In the genomic region with DNA sequence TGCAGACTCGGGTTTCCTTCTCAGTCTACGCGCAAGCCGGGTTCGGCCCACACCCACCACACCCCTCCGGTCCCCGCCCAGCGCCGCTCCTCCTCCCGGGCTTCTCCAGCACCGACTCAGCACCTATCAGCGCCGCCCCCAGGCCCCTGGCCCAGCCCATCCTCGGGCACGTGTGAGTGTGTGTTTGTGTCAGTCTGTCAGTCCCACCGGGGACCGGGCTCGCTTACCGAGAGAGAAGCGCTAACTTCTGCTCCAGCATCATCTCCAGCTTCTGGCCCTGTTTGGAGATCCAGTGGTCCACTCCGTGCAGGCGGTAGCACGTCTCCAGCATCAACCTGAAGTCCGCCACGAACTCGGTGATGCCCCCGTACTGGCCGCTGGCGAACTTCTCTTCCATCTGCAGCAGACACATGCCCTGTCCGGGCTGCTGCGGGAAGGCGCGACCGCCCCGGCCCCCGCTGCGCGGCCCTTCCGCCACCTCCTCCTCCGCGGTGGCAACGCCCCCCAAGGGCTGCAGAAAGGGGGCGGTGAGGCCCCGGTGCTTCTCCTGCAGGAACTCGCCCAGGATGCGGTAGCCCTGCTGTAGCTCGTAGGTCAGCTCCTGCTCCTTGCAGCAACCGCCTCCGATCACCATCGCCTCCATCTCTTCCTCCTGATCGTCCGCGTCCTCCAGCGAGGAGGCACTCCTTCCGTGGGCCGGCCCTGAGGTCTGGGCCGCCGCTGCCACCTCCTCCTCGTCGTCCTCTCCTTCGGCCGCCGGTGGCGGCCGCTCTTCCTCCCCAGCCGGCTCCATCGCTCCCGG, we compare ENCODE assay signal across 8 cellular contexts. TPM values are rescaled to one million over a fixed set of nuclear protein-coding genes. Genes with fewer than 3 reads are reported as not detected.
A peak's percentile ranks its signal among the peaks of the same experiment; 100 is the strongest.
DNase-seq lines count a peak whose midpoint lies in the region; ATAC-seq and TF ChIP-seq lines count a peak whose summit lies in the region.

No MANE protein-coding gene starts in this region.

- H3K27ac Mint-ChIP-seq in CD14-positive monocyte = peak overlapping the region; percentile 86 to 93 (median 90)
- peak overlapping the region; percentile 96 for H3K27ac Mint-ChIP-seq in activated CD4-positive, alpha-beta memory T cell treated with anti-CD3 and anti-CD28 coated beads, Interleukin-2, amount 10 ng/mL, durations not matched to agents 7 days and 5 days

- TF ChIP-seq CTCF in CD14-positive monocyte (IDR thresholded peaks at IDR 0.05) (no peak), lung (IDR thresholded peaks at IDR 0.05; ENCODE audit: control extremely low read depth, extremely low read depth) (no peak)

- peak overlapping the region; percentile 68 to 69 for H3K9ac ChIP-seq in duodenal mucosa (ENCODE audit: low read depth in 1 of 2, low read length in 2 of 2)

- DNase-seq in CD14-positive monocyte (ENCODE audit: low spot score) (peak; percentile 91), NCI-H82 treated with DMSO at 0.1 percent for 48 hours (lab: John Stamatoyannopoulos, UW; ENCODE audit: unreplicated experiment) (peak; percentile 52), lung (ENCODE audit: low spot score) (peak; percentile 92)
- DNase-seq in activated CD4-positive, alpha-beta memory T cell treated with anti-CD3 and anti-CD28 coated beads, Interleukin-2, amount 10 ng/mL, durations not matched to agents 7 days and 5 days = peak; percentile 96
- DNase-seq in stimulated activated CD4-positive, alpha-beta T cell treated with anti-CD3 and anti-CD28 coated beads, TNF-alpha, amount 100 ng/mL, for 1 hour (ENCODE audit: low read depth in 3 of 3, low spot score in 1 of 3) = peak; percentile 81 to 95 (median 86)

- H3K27me3 ChIP-seq in duodenal mucosa (ENCODE audit: control insufficient read depth in 1 of 2, insufficient read depth in 2 of 2, low read length in 2 of 2) = no peaks in the 10 kb centered on the region
- H3K27me3 ChIP-seq in lung (ENCODE audit: control insufficient read depth, insufficient read depth) = no peaks in the 10 kb centered on the region

- H3K27me3 Mint-ChIP-seq in CD14-positive monocyte (ENCODE audit: low read depth in 3 of 3) = no peaks in the 10 kb centered on the region
- H3K27me3 Mint-ChIP-seq in activated CD4-positive, alpha-beta memory T cell treated with anti-CD3 and anti-CD28 coated beads, Interleukin-2, amount 10 ng/mL, durations not matched to agents 7 days and 5 days = no peaks in the 10 kb centered on the region

- H3K9me3 ChIP-seq in duodenal mucosa (ENCODE audit: control insufficient read depth in 1 of 2, low read length in 2 of 2) (no peaks in the 10 kb centered on the region), lung (ENCODE audit: control insufficient read depth in 2 of 2, insufficient read depth in 1 of 2, low read length in 1 of 2) (no peaks in the 10 kb centered on the region)

- 0 to 1% methylated on average over 62 to 68 of the region's 68 CpGs for WGBS in lung, 2 donors

- CTCF ChIA-PET in activated CD4-positive, alpha-beta memory T cell treated with anti-CD3 and anti-CD28 coated beads, Interleukin-2, amount 10 ng/mL, durations not matched to agents 7 days and 5 days (lab: Charles Lee) = interaction anchor here (0.7 to 3.2 kb wide), 2 partner anchors 8 to 47 kb away, joined by 3 to 12 read pairs; partner anchors contain the start of gene RANBP6

- H3K4me1 ChIP-seq in duodenal mucosa (ENCODE audit: control insufficient read depth in 1 of 2, insufficient read depth in 2 of 2, low read length in 2 of 2) (peaks cover 19 to 21% of the 10 kb centered on the region in 2 donors), lung (ENCODE audit: control insufficient read depth in 2 of 2, insufficient read depth in 2 of 2, low read length in 2 of 2) (peaks cover 0 to 3% of the 10 kb centered on the region in 2 donors)

- peaks cover 9 to 16% of the 10 kb centered on the region in 2 donors for H3K36me3 Mint-ChIP-seq in CD14-positive monocyte
- peaks cover 40% of the 10 kb centered on the region for H3K36me3 Mint-ChIP-seq in activated CD4-positive, alpha-beta memory T cell treated with anti-CD3 and anti-CD28 coated beads, Interleukin-2, amount 10 ng/mL, durations not matched to agents 7 days and 5 days (ENCODE audit: low read depth)

- peaks cover 28% of the 10 kb centered on the region for H3K4me1 Mint-ChIP-seq in CD14-positive monocyte
- peaks cover 63% of the 10 kb centered on the region for H3K4me1 Mint-ChIP-seq in activated CD4-positive, alpha-beta memory T cell treated with anti-CD3 and anti-CD28 coated beads, Interleukin-2, amount 10 ng/mL, durations not matched to agents 7 days and 5 days

- H3K9me3 Mint-ChIP-seq in CD14-positive monocyte = no peaks in the 10 kb centered on the region
- H3K9me3 Mint-ChIP-seq in activated CD4-positive, alpha-beta memory T cell treated with anti-CD3 and anti-CD28 coated beads, Interleukin-2, amount 10 ng/mL, durations not matched to agents 7 days and 5 days = no peaks in the 10 kb centered on the region

- H3K4me3 ChIP-seq in duodenal mucosa (ENCODE audit: low read depth in 1 of 2, low read length in 2 of 2) = peak overlapping the region; percentile 79 to 95
- H3K4me3 ChIP-seq in lung = peak overlapping the region; percentile 96

- intact Hi-C loops in CD14-positive monocyte (cut with micrococcal nuclease) = loop anchor here in 1 of 2 donors (1.0 to 5.0 kb wide), 2 partner anchors 8 to 380 kb away; partner anchors contain the start of genes RANBP6 and RIC1

- ATAC-seq in GM19452 (IDR thresholded peaks at IDR 0.05; ENCODE audit: unreplicated experiment) (peak; percentile 65), HG03571 (IDR thresholded peaks at IDR 0.05; ENCODE audit: unreplicated experiment) (peak; percentile 62), lung (ENCODE audit: insufficient read depth, low FRiP score) (peak; percentile 90)

- H3K36me3 ChIP-seq in duodenal mucosa (ENCODE audit: control insufficient read depth in 1 of 2, insufficient read depth in 2 of 2, low read length in 2 of 2) (peaks cover 0 to 4% of the 10 kb centered on the region in 2 donors), lung (ENCODE audit: control insufficient read depth in 2 of 2, insufficient read depth in 2 of 2, low read length in 2 of 2) (peaks cover 1 to 5% of the 10 kb centered on the region in 2 donors)

- peak overlapping the region; percentile 87 to 93 for H3K4me3 Mint-ChIP-seq in CD14-positive monocyte
- H3K4me3 Mint-ChIP-seq in activated CD4-positive, alpha-beta memory T cell treated with anti-CD3 and anti-CD28 coated beads, Interleukin-2, amount 10 ng/mL, durations not matched to agents 7 days and 5 days = peak overlapping the region; percentile 95

- POLR2A ChIA-PET in activated CD4-positive, alpha-beta memory T cell treated with anti-CD3 and anti-CD28 coated beads, Interleukin-2, amount 10 ng/mL, durations not matched to agents 7 days and 5 days (lab: Charles Lee) = interaction anchor here (0.7 to 3.0 kb wide), 15 partner anchors 8 to 750 kb away, joined by 3 to 27 read pairs (median 5); partner anchors contain the start of genes ERMP1, KDM4C, RANBP6 and RIC1

- H3K27ac ChIP-seq in duodenal mucosa (ENCODE audit: low read depth, low read length) (peak overlapping the region; percentile 93), lung (ENCODE audit: low read depth in 1 of 2, low read length in 1 of 2) (peak overlapping the region; percentile 88 to 95)

RNA-seq across cellular contexts. Expression of gene RANBP6, which starts 8.3 kb away (rescaled TPM):
- polyA plus RNA-seq in CD14-positive monocyte (10 to 100 TPM; 15.7 to 16.0 TPM), lung (10 to 100 TPM in 1 of 2 donors, 1 to 10 TPM in 1; 5.8 to 10.3 TPM)
- total RNA-seq in activated CD4-positive, alpha-beta memory T cell treated with anti-CD3 and anti-CD28 coated beads, Interleukin-2, amount 10 ng/mL, durations not matched to agents 7 days and 5 days = 10 to 100 TPM; 22.0 to 23.3 TPM
- total RNA-seq in lung = 10 to 100 TPM; 14.3 to 19.5 TPM

Comparison
In these comparisons a context has a peak if more than half of its experiments do, and no peak if none do; other contexts are left out.
1. Peak in every context shown above with its lines: DNase-seq, ATAC-seq, H3K4me3 ChIP-seq and H3K27ac ChIP-seq.